Comparison of ENCODE assay signal across 21 cellular contexts in the genomic region with DNA sequence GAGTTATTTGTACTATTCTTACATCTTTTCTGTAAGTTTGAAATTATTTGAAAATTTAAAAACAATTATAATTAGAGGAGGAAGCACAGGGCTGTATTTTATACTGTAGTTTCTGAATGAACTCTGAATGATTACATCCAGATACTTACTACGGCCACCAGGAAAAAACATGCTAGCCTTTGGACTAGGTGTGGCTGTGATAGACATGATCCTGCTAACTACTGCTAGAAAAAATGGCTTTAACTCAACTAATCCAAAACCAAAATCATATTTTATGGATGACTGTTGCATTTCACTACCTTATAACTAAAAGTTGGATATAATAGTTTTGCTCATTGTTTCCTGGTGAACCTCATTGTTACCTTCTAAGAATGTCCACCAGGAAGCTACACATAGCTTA.
"Had no signal": no experiment of that assay in that cellular context is flagged by ENCODE, and none has a peak within 500 bp of the region (broad histone marks: within the 10 kb centered on the region; RNA-seq: fewer than 3 reads in every experiment).

No MANE protein-coding gene starts in this region.

- FAIRE-seq: bronchial epithelial cell, urothelium cell line had no signal

- H2AFZ ChIP-seq: neural progenitor cell had no signal

- H3K4me1 ChIP-seq: neural progenitor cell, spleen, tibial nerve had no signal

- H3K27me3 ChIP-seq: gastrocnemius medialis, neural progenitor cell, spleen, tibial nerve had no signal

- H3K9ac ChIP-seq: neural progenitor cell had no signal

- H3K9me3 ChIP-seq: gastrocnemius medialis, spleen, tibial nerve had no signal

- H3K4me2 ChIP-seq: neural progenitor cell had no signal

- ATAC-seq: activated CD8-positive, alpha-beta memory T cell treated with anti-CD3 and anti-CD28 coated beads, Interleukin-2, amount 10 ng/mL, durations not matched to agents 7 days and 5 days; activated CD8-positive, alpha-beta T cell treated with anti-CD3 and anti-CD28 coated beads, Interleukin-2, amount 10 ng/mL, durations not matched to agents 7 days and 5 days; activated naive CD4-positive, alpha-beta T cell treated with anti-CD3 and anti-CD28 coated beads, Interleukin-2, amount 50 U/mL, for 72 hours; gastrocnemius medialis; left cardiac atrium; natural killer cell; right cardiac atrium had no signal

- H3K4me3 ChIP-seq: gastrocnemius medialis, neural progenitor cell, spleen, tibial nerve had no signal

- DNase-seq: activated CD4-positive, alpha-beta T cell treated with anti-CD3 and anti-CD28 coated beads for 36 hours; activated CD4-positive, CD25-positive, alpha-beta regulatory T cell; activated CD8-positive, alpha-beta memory T cell treated with anti-CD3 and anti-CD28 coated beads, Interleukin-2, amount 10 ng/mL, durations not matched to agents 7 days and 5 days; activated CD8-positive, alpha-beta T cell treated with anti-CD3 and anti-CD28 coated beads, Interleukin-2, amount 10 ng/mL, durations not matched to agents 7 days and 5 days; activated naive CD4-positive, alpha-beta T cell; activated T-cell treated with anti-CD3 and anti-CD28 coated beads, Interleukin-2, amount 50 U/mL, for 48 hours; effector CD8-positive, alpha-beta T cell; gastrocnemius medialis; glutamatergic neuron; left cardiac atrium; natural killer cell; occipital lobe; posterior cingulate gyrus; right cardiac atrium; spleen; stimulated activated naive CD4-positive, alpha-beta T cell had no signal

- H3K36me3 ChIP-seq: gastrocnemius medialis, neural progenitor cell, spleen, tibial nerve had no signal

- H3K27ac ChIP-seq: gastrocnemius medialis, neural progenitor cell, spleen had no signal
